36 cellular contexts compared by ENCODE assay signal in genomic region chr16:19285431-19285830, GRCh38. TPM values are rescaled to one million over a fixed set of nuclear protein-coding genes. Genes with fewer than 3 reads are reported as not detected.
"Had no signal": no experiment of that assay in that cellular context is flagged by ENCODE, and none has a peak within 500 bp of the region (broad histone marks: within the 10 kb centered on the region; RNA-seq: fewer than 3 reads in every experiment).

Gene CLEC19A (plus strand): TSS chr16:19285731. CDS start chr16:19285852, 121 bp downstream.

- H3K4me3 Mint-ChIP-seq: naive thymus-derived CD4-positive, alpha-beta T cell; nephron; stimulated activated naive CD8-positive, alpha-beta T cell treated with anti-CD3 and anti-CD28 coated beads, Interleukin-15, amount 100 ng/mL, for 72 hours; type B pancreatic cell had no signal

- H3K4me1 Mint-ChIP-seq: naive thymus-derived CD4-positive, alpha-beta T cell; stimulated activated naive CD8-positive, alpha-beta T cell treated with anti-CD3 and anti-CD28 coated beads, Interleukin-15, amount 100 ng/mL, for 72 hours had no signal

- H3K9me3 ChIP-seq: esophagus squamous epithelium, heart right ventricle, left lung, pancreas, right lobe of liver, thyroid gland had no signal

- H3K27ac ChIP-seq: dorsolateral prefrontal cortex, heart right ventricle, left lung, pancreas, right lobe of liver had no signal

- H3K4me3 ChIP-seq: dorsolateral prefrontal cortex, esophagus squamous epithelium, heart right ventricle, left lung, pancreas, right lobe of liver, thyroid gland had no signal

- ATAC-seq: heart right ventricle; left cardiac atrium; left lung; naive thymus-derived CD4-positive, alpha-beta T cell; pancreas; right lobe of liver; stimulated activated naive B cell treated with anti-CD40 and anti-IgM and Interleukin-4, amounts not matched to agents 10 μg/mL and 1 μg/mL and 100 μg/mL, for 72 hours; stimulated activated naive CD8-positive, alpha-beta T cell treated with anti-CD3 and anti-CD28 coated beads, Interleukin-15, amount 100 ng/mL, for 72 hours had no signal

- H3K36me3 ChIP-seq: esophagus squamous epithelium, heart right ventricle, left lung, pancreas, right lobe of liver, thyroid gland had no signal

- H3K4me1 ChIP-seq: heart right ventricle, left lung, pancreas, right lobe of liver, thyroid gland had no signal

- H3K27me3 ChIP-seq: dorsolateral prefrontal cortex, esophagus squamous epithelium, left lung, pancreas, right lobe of liver, thyroid gland had no signal

- H3K36me3 Mint-ChIP-seq: naive thymus-derived CD4-positive, alpha-beta T cell; type B pancreatic cell had no signal

- DNase-seq: cerebellar nuclear complex; cortex of kidney; dorsolateral prefrontal cortex; effector CD8-positive, alpha-beta T cell; esophagus squamous epithelium; foreskin melanocyte; glutamatergic neuron; heart right ventricle; hippocampal formation; left cardiac atrium; left lung; mesenchymal stem cell; midbrain; naive thymus-derived CD4-positive, alpha-beta T cell; occipital lobe; pancreas; retina; right lobe of liver; small intestine; stimulated activated CD4-positive, alpha-beta T cell treated with anti-CD3 and anti-CD28 coated beads, Interleukin-15, amount 100 ng/mL, for 24 hours; stimulated activated CD4-positive, alpha-beta T cell treated with anti-CD3 and anti-CD28 coated beads, Interleukin-2, amount 100 ng/mL, for 48 hours; stimulated activated naive B cell treated with anti-CD40 and anti-IgM and Interleukin-4, amounts not matched to agents 10 μg/mL and 1 μg/mL and 100 μg/mL, for 72 hours; stimulated activated naive CD8-positive, alpha-beta T cell treated with anti-CD3 and anti-CD28 coated beads, Interleukin-15, amount 100 ng/mL, for 72 hours; thyroid gland had no signal

- H3K9me3 Mint-ChIP-seq: nephron; stimulated activated naive CD8-positive, alpha-beta T cell treated with anti-CD3 and anti-CD28 coated beads, Interleukin-15, amount 100 ng/mL, for 72 hours; type B pancreatic cell had no signal

- H3K27ac Mint-ChIP-seq: naive thymus-derived CD4-positive, alpha-beta T cell; nephron; stimulated activated naive B cell treated with anti-CD40 and anti-IgM and Interleukin-4, amounts not matched to agents 10 μg/mL and 1 μg/mL and 100 μg/mL, for 72 hours; type B pancreatic cell had no signal

RNA-seq across cellular contexts. Expression of gene CLEC19A, which starts in this region (rescaled TPM):
- total RNA-seq: endothelial cell of umbilical vein; epithelial cell of proximal tubule; esophagus squamous epithelium; heart right ventricle; kidney epithelial cell; left cardiac atrium; lower leg skin; lung microvascular endothelial cell; naive thymus-derived CD4-positive, alpha-beta T cell; occipital lobe; posterior vena cava; pulmonary artery endothelial cell; subcutaneous adipose tissue; temporal lobe; thyroid gland; urinary bladder had no signal
- polyA plus RNA-seq: endothelial cell of umbilical vein; heart right ventricle; naive thymus-derived CD4-positive, alpha-beta T cell; pancreas; small intestine; urinary bladder had no signal
